Comparison of ENCODE assay signal across 22 cellular contexts in genomic region chr11:108388576-108388975, GRCh38.
"Had no signal": no experiment of that assay in that cellular context is flagged by ENCODE, and none has a peak within 500 bp of the region (broad histone marks: within the 10 kb centered on the region; RNA-seq: fewer than 3 reads in every experiment).

No MANE protein-coding gene starts in this region.

- DNase-seq: dermis blood vessel endothelial cell; dorsolateral prefrontal cortex; effector CD4-positive, alpha-beta T cell; effector memory CD4-positive, alpha-beta T cell; foreskin keratinocyte; glutamatergic neuron; head of caudate nucleus; heart right ventricle; hippocampal formation; left cardiac atrium; left lung; left ventricle myocardium superior; lower lobe of right lung; mesenchymal stem cell; mucosa of descending colon had no signal

- ATAC-seq: foreskin keratinocyte, heart right ventricle, left cardiac atrium, left lung, left ventricle myocardium superior, lower lobe of right lung, mucosa of descending colon had no signal

- FAIRE-seq: colon, endothelial cell of umbilical vein, frontal cortex, islet of Langerhans, keratinocyte had no signal

- H3K27me3 ChIP-seq: dorsolateral prefrontal cortex, esophagus muscularis mucosa, foreskin keratinocyte, heart right ventricle, left lung had no signal

- H3K4me1 ChIP-seq: esophagus muscularis mucosa, foreskin keratinocyte, heart right ventricle, left lung, lower lobe of right lung had no signal

- H3K9me3 ChIP-seq: esophagus muscularis mucosa, heart right ventricle, left lung, lower lobe of right lung, mucosa of descending colon had no signal

- H3K27ac ChIP-seq: coronary artery, dorsolateral prefrontal cortex, esophagus muscularis mucosa, foreskin keratinocyte, heart right ventricle, left lung, lower lobe of right lung had no signal

- H3K4me3 ChIP-seq: coronary artery, dorsolateral prefrontal cortex, esophagus muscularis mucosa, heart right ventricle, left lung, lower lobe of right lung, mucosa of descending colon had no signal

- H3K36me3 ChIP-seq: esophagus muscularis mucosa, heart right ventricle, left lung, lower lobe of right lung had no signal
